ENCODE assay signal across 17 cellular contexts in the genomic region with DNA sequence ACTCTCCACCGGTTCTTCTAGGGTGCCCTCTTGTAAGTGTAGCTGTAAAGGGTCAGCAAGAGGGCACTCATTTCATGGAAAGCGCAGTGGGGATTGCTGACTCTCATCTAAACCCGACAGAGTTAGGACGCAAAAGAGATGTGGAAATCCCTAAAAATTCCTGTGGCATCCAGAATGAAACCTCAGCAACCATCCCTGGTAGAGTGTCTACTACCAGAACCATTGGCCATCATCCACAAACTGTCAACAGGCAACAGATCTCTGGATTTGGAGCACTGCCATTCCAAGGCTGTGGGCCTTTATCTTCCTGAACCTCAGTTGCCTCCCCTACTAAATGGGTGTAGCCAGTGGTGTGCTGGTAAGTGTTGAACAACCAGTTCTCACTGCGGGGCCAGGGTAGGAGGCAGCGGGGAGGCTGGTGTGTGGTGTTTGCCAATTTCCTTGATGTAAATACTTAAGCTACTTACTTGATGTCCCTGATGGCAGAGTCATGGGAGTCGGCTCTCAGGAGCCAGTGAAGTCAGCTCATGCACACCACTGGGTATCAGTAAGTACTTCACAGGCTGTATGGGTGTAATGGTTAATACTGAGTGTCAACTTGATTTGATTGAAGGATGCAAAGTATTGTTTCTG.
DNase-seq lines count a peak whose midpoint lies in the region; TF ChIP-seq lines count a peak whose summit lies in the region.
"Had no signal": no experiment of that assay in that cellular context is flagged by ENCODE, and none has a peak within 500 bp of the region (broad histone marks: within the 10 kb centered on the region; RNA-seq: fewer than 3 reads in every experiment).

No MANE protein-coding gene starts in this region.

- intact Hi-C loops in spleen (cut with DNase I; ENCODE audit: low total_unique reads), result no loop called here

- 84 to 93% (median 91%) methylated on average over 7 of the region's 7 CpGs for WGBS in spleen, 5 donors

- no peak for TF ChIP-seq POLR2A in spleen (IDR thresholded peaks at IDR 0.05)

- no peaks in the 10 kb centered on the region for H3K9me3 ChIP-seq in WERI-Rb-1 (ENCODE audit: severe bottlenecking)
- H3K9me3 ChIP-seq in spleen, result no peaks in the 10 kb centered on the region
- H3K9me3 ChIP-seq: MG63 had no signal

- H3K27ac ChIP-seq in WERI-Rb-1 (no peak overlapping the region), spleen (no peak overlapping the region)
- H3K27ac ChIP-seq: KMS-11 had no signal

- H3K4me3 ChIP-seq in WERI-Rb-1 (ENCODE audit: low read depth, low read length), result no peak overlapping the region
- H3K4me3 ChIP-seq in spleen, result no peak overlapping the region
- H3K4me3 ChIP-seq: MG63 had no signal

- H3K4me1 ChIP-seq in spleen, result no peaks in the 10 kb centered on the region

- no peaks in the 10 kb centered on the region for H3K27me3 ChIP-seq in WERI-Rb-1 (ENCODE audit: insufficient read depth, low read depth, severe bottlenecking)
- H3K27me3 ChIP-seq in spleen (replicated peaks in 1 of 7), result no peaks in the 10 kb centered on the region
- H3K27me3 ChIP-seq: MG63 had no signal

- in situ Hi-C loops in G401 (cut with HindIII; ENCODE audit: low sequenced_read_pairs), result no loop called here

- DNase-seq in G401 (ENCODE audit: low spot score) (peak; percentile 35), WERI-Rb-1 (peak; percentile 18), fibroblast of peridontal ligament (ENCODE audit: extremely low read depth) (peak; percentile 40), spleen (peak; percentile 47), NCI-H2081 treated with DMSO at 0.1 percent for 48 hours (lab: John Stamatoyannopoulos, UW) (no peak), H4 (ENCODE audit: low spot score) (no peak)
- DNase-seq in effector CD8-positive, alpha-beta T cell (lab: John Stamatoyannopoulos, UW), result no peak
- DNase-seq: Calu3; CD4-positive, alpha-beta memory T cell; GOT3; MG63; NCI-H1092; NCI-H146; NCI-H2081; NCI-H510A treated with DMSO at 0.1 percent for 48 hours; SHP77 had no signal

- H3K36me3 ChIP-seq in WERI-Rb-1 (no peaks in the 10 kb centered on the region), spleen (no peaks in the 10 kb centered on the region)
- H3K36me3 ChIP-seq: MG63 had no signal

- TF ChIP-seq CTCF in WERI-Rb-1 (IDR thresholded peaks at IDR 0.05; ENCODE audit: low read depth, low read length) (no peak), spleen (IDR thresholded peaks at IDR 0.05 in 8 of 11, conservative IDR thresholded peaks at IDR 0.05 in 3 of 11) (no peak)

Comparison
In these comparisons a context has a peak if more than half of its experiments do, and no peak if none do; other contexts are left out.
1. DNase-seq: peak in G401 (single experiment), WERI-Rb-1 (single experiment), fibroblast of peridontal ligament (single experiment) and spleen (single experiment); none in NCI-H2081 treated with DMSO at 0.1 percent for 48 hours (single experiment), effector CD8-positive, alpha-beta T cell (single experiment) and H4 (single experiment).